In genomic region chr11:71580057-71581003, GRCh38 we compare ENCODE assay signal across 9 cellular contexts. TPM values are rescaled to one million over a fixed set of nuclear protein-coding genes. Genes with fewer than 3 reads are reported as not detected.
A peak's percentile ranks its signal among the peaks of the same experiment; 100 is the strongest.
DNase-seq lines count a peak whose midpoint lies in the region; ATAC-seq, FAIRE-seq and TF ChIP-seq lines count a peak whose summit lies in the region.
"Had no signal": no experiment of that assay in that cellular context is flagged by ENCODE, and none has a peak within 500 bp of the region (broad histone marks: within the 10 kb centered on the region; RNA-seq: fewer than 3 reads in every experiment).

No MANE protein-coding gene starts in this region.

- POLR2A ChIA-PET in H1 (lab: Charles Lee; ENCODE audit: partially characterized antibody), result no interaction called here

- ATAC-seq in GM21381 (IDR thresholded peaks at IDR 0.05; ENCODE audit: unreplicated experiment), result no peak

- H3K27me3 ChIP-seq in H1 (replicated peaks in 1 of 4; ENCODE audit: control insufficient read depth in 3 of 4, extremely low read depth in 1 of 4, insufficient read depth in 3 of 4, low read length in 3 of 4) (peaks cover 0 to 5% (median 1%) of the 10 kb centered on the region in 4 experiments; a peak in 2 of 7 replicates), mesenchymal stem cell (ENCODE audit: control insufficient read depth in 1 of 2, insufficient read depth in 1 of 2, low read length in 2 of 2) (peaks cover 20 to 52% of the 10 kb centered on the region in 2 experiments), tibial nerve (no peaks in the 10 kb centered on the region)

- H3K27me3 Mint-ChIP-seq in activated T-cell treated with anti-CD3 and anti-CD28 coated beads, Interleukin-2, amount 50 U/mL, for 24 hours, result peaks cover 38% of the 10 kb centered on the region

- H2BK12ac ChIP-seq in H1 (ENCODE audit: low read depth, low read length), result no peak overlapping the region
- H2BK12ac ChIP-seq in mesenchymal stem cell (ENCODE audit: low read length in 2 of 2), result no peak overlapping the region

- WGBS in H1 (ENCODE audit: extremely low coverage in 1 of 2, insufficient coverage in 1 of 2, insufficient read length in 1 of 2, insufficient replicate concordance in 2 of 2, low coverage in 1 of 2, low lambda C conversion rate in 2 of 2, missing lambda C conversion rate in 1 of 2), 2 experiments, result 44% methylated on average over 8 of the region's 8 CpGs; no CpG with 5 or more reads in 1 of the 2 experiments
- 11% methylated on average over 5 of the region's 8 CpGs for WGBS in mesenchymal stem cell
- 3 to 7% methylated on average over 8 of the region's 8 CpGs for WGBS in tibial nerve, 2 donors

- H3K4me1 ChIP-seq in H1 (replicated peaks in 1 of 4; ENCODE audit: control insufficient read depth in 3 of 4, insufficient read depth in 4 of 4, low read length in 3 of 4) (peaks cover 0 to 3% (median 3%) of the 10 kb centered on the region in 4 experiments; a peak in 4 of 7 replicates), mesenchymal stem cell (ENCODE audit: control insufficient read depth, insufficient read depth, low read depth, low read length) (no peaks in the 10 kb centered on the region), tibial nerve (peaks cover 0 to 4% (median 0%) of the 10 kb centered on the region in 4 donors)

- H3K56ac ChIP-seq in H1 (replicated peaks; ENCODE audit: insufficient read length, low read depth, low read length), result no peak overlapping the region

- H3K9me3 ChIP-seq in H1 (ENCODE audit: insufficient read depth in 2 of 2, low read depth in 1 of 2, low read length in 1 of 2), result no peaks in the 10 kb centered on the region
- H3K9me3 ChIP-seq in mesenchymal stem cell (ENCODE audit: control insufficient read depth, low read length), result no peaks in the 10 kb centered on the region
- no peaks in the 10 kb centered on the region for H3K9me3 ChIP-seq in tibial nerve

- no peaks in the 10 kb centered on the region for H3K36me3 Mint-ChIP-seq in activated T-cell treated with anti-CD3 and anti-CD28 coated beads, Interleukin-2, amount 50 U/mL, for 24 hours (ENCODE audit: low read depth)

- no peak overlapping the region for H4K5ac ChIP-seq in H1 (ENCODE audit: insufficient read length, low read depth, low read length)

- no peak overlapping the region for H3K4ac ChIP-seq in H1 (replicated peaks; ENCODE audit: insufficient read length, low read depth, low read length)
- no peak overlapping the region for H3K4ac ChIP-seq in mesenchymal stem cell (ENCODE audit: low read depth in 1 of 2, low read length in 2 of 2)

- FAIRE-seq in H1 (lab: Jason Lieb, UNC), result peak; percentile 45
- FAIRE-seq: colon had no signal

- H3K4me3 Mint-ChIP-seq in activated T-cell treated with anti-CD3 and anti-CD28 coated beads, Interleukin-2, amount 50 U/mL, for 24 hours, result no peak overlapping the region

- H3K18ac ChIP-seq in H1 (ENCODE audit: extremely low read depth, low read length) (no peak overlapping the region), mesenchymal stem cell (ENCODE audit: low read depth in 1 of 2, low read length in 2 of 2) (no peak overlapping the region)

- no peak for TF ChIP-seq POLR2A in H1 (IDR thresholded peaks at IDR 0.05; ENCODE audit: control extremely low read depth in 1 of 2, low read depth in 2 of 2, low read length in 2 of 2)
- TF ChIP-seq POLR2A in tibial nerve (IDR thresholded peaks at IDR 0.05), result no peak

- H3K23me2 ChIP-seq in H1 (ENCODE audit: low read depth, low read length), result peaks cover 5% of the 10 kb centered on the region; the same call in 1 of the 2 replicates

- no peaks in the 10 kb centered on the region for H3K9me3 Mint-ChIP-seq in activated T-cell treated with anti-CD3 and anti-CD28 coated beads, Interleukin-2, amount 50 U/mL, for 24 hours

- H4K8ac ChIP-seq in H1 (ENCODE audit: extremely low read depth, insufficient read depth, low read length) (no peak overlapping the region; the same call in 1 of the 2 replicates), mesenchymal stem cell (ENCODE audit: low read length) (no peak overlapping the region)

- H2BK120ac ChIP-seq in H1 (replicated peaks; ENCODE audit: low read depth, low read length), result no peak overlapping the region
- no peak overlapping the region for H2BK120ac ChIP-seq in mesenchymal stem cell (ENCODE audit: low read depth, low read length)

- H2AK5ac ChIP-seq in H1 (ENCODE audit: low read depth, low read length) (no peak overlapping the region), mesenchymal stem cell (ENCODE audit: low read length, severe bottlenecking) (no peak overlapping the region)

- H3K36me3 ChIP-seq in H1 (ENCODE audit: control insufficient read depth in 2 of 4, insufficient read depth in 4 of 4, low read length in 3 of 4) (no peaks in the 10 kb centered on the region), mesenchymal stem cell (ENCODE audit: control insufficient read depth in 1 of 2, insufficient read depth in 2 of 2, low read depth in 1 of 2, low read length in 2 of 2) (no peaks in the 10 kb centered on the region), tibial nerve (no peaks in the 10 kb centered on the region)

- H2BK20ac ChIP-seq in H1 (ENCODE audit: low read length), result no peak overlapping the region

- peak; percentile 37 for DNase-seq in activated T-cell treated with anti-CD3 and anti-CD28 coated beads, Interleukin-2, amount 50 U/mL, for 24 hours
- DNase-seq in activated T-cell treated with anti-CD3 and anti-CD28 coated beads for 4 hours (no peak), NCI-H1092 (lab: John Stamatoyannopoulos, UW) (peak; percentile 82), SKM-1 (lab: John Stamatoyannopoulos, UW; ENCODE audit: unreplicated experiment) (peak; percentile 7), H1 (ENCODE audit: low read depth in 1 of 2, low spot score in 2 of 2) (peak in 1 of 2 experiments; percentile 31), mesenchymal stem cell (peak; percentile 52), tibial nerve (ENCODE audit: low spot score in 2 of 2) (peak in 1 of 2 donors; percentile 47)

- H2BK15ac ChIP-seq in H1 (ENCODE audit: low read length) (0 out of 2 replicates have a peak overlapping the region, but pooled peaks have one; percentile 81), mesenchymal stem cell (ENCODE audit: low read depth, poor library complexity, severe bottlenecking) (no peak overlapping the region)

- peaks cover 0 to 5% of the 10 kb centered on the region in 2 experiments for H4K20me1 ChIP-seq in H1 (replicated peaks in 1 of 2; ENCODE audit: control insufficient read depth in 1 of 2, insufficient read depth in 2 of 2, low read length in 2 of 2)

- peaks cover 6% of the 10 kb centered on the region for H3K4me1 Mint-ChIP-seq in activated T-cell treated with anti-CD3 and anti-CD28 coated beads, Interleukin-2, amount 50 U/mL, for 24 hours (ENCODE audit: low read depth)

- no peak overlapping the region for H3K4me3 ChIP-seq in H1 (ENCODE audit: extremely low read depth in 1 of 4, insufficient read depth in 2 of 4, low read depth in 3 of 4, low read length in 4 of 4)
- no peak overlapping the region for H3K4me3 ChIP-seq in mesenchymal stem cell (ENCODE audit: insufficient read depth in 1 of 2, low read depth in 1 of 2, low read length in 2 of 2)
- H3K4me3 ChIP-seq in tibial nerve, result no peak overlapping the region

- H3K14ac ChIP-seq in H1 (ENCODE audit: insufficient read length) (no peak overlapping the region), mesenchymal stem cell (ENCODE audit: low read length in 2 of 2) (no peak overlapping the region)

- TF ChIP-seq EP300 in H1 (IDR thresholded peaks at IDR 0.05; ENCODE audit: borderline replicate concordance in 1 of 2, low read depth in 2 of 2, low read length in 2 of 2) (no peak), tibial nerve (IDR thresholded peaks at IDR 0.05) (no peak)

- no peak overlapping the region for H3K4me2 ChIP-seq in H1 (ENCODE audit: insufficient read depth in 1 of 2, low read depth in 2 of 2, low read length in 2 of 2)
- no peak overlapping the region for H3K4me2 ChIP-seq in mesenchymal stem cell (ENCODE audit: low read length, poor library complexity, severe bottlenecking)

- no peak overlapping the region for H3K9ac ChIP-seq in H1 (replicated peaks in 1 of 4; ENCODE audit: extremely low read depth in 1 of 4, low read depth in 3 of 4, low read length in 3 of 4)
- H3K9ac ChIP-seq in mesenchymal stem cell (ENCODE audit: low read length), result no peak overlapping the region

- peak; percentile 63 to 91 (median 65) for TF ChIP-seq CTCF in H1 (IDR thresholded peaks at IDR 0.05; ENCODE audit: control extremely low read depth in 1 of 3, insufficient read depth in 1 of 3, low read depth in 1 of 3, low read length in 3 of 3)
- TF ChIP-seq CTCF in tibial nerve (IDR thresholded peaks at IDR 0.05), result peak; percentile 30 to 76 (median 71)

- CTCF ChIA-PET in H1 (lab: Charles Lee; ENCODE audit: partially characterized antibody), result interaction anchor here (0.7 to 2.5 kb wide), 18 partner anchors 8 to 252 kb away, joined by 3 to 15 read pairs (median 4); partner anchors contain the start of genes DHCR7, KRTAP5-10, KRTAP5-9 and NADSYN1

- H4K91ac ChIP-seq in H1 (replicated peaks; ENCODE audit: insufficient read length, low read length) (no peak overlapping the region), mesenchymal stem cell (ENCODE audit: low read length) (no peak overlapping the region)

- TF ChIP-seq RAD21 in H1 (IDR thresholded peaks at IDR 0.05 in 1 of 2, conservative IDR thresholded peaks at IDR 0.05 in 1 of 2; ENCODE audit: low read depth in 2 of 2, low read length in 2 of 2), result peak; percentile 29 to 61; a peak in 2 of 4 replicates

- H3K27ac ChIP-seq in H1 (ENCODE audit: low read depth, low read length), result no peak overlapping the region
- no peak overlapping the region for H3K27ac ChIP-seq in mesenchymal stem cell (ENCODE audit: low read length, poor library complexity, severe bottlenecking)
- H3K27ac ChIP-seq in tibial nerve, result no peak overlapping the region

- no peak overlapping the region for H2AFZ ChIP-seq in H1 (ENCODE audit: low read length)
- no peak overlapping the region for H2AFZ ChIP-seq in mesenchymal stem cell (ENCODE audit: low read depth, low read length)

- H3K27ac Mint-ChIP-seq in activated T-cell treated with anti-CD3 and anti-CD28 coated beads, Interleukin-2, amount 50 U/mL, for 24 hours, result no peak overlapping the region

- H2BK5ac ChIP-seq in H1 (ENCODE audit: low read depth, low read length) (no peak overlapping the region), mesenchymal stem cell (ENCODE audit: low read depth, low read length, poor library complexity, severe bottlenecking) (no peak overlapping the region)

- H3K23ac ChIP-seq in H1 (ENCODE audit: insufficient read length) (no peak overlapping the region), mesenchymal stem cell (ENCODE audit: low read length in 2 of 2) (no peak overlapping the region)

- H3K79me1 ChIP-seq in H1 (ENCODE audit: low read depth, low read length) (no peaks in the 10 kb centered on the region), mesenchymal stem cell (replicated peaks; ENCODE audit: low read length, poor library complexity, severe bottlenecking) (no peaks in the 10 kb centered on the region)

- no peaks in the 10 kb centered on the region; a peak in 1 of 4 replicates for H3K79me2 ChIP-seq in H1 (ENCODE audit: control insufficient read depth in 1 of 2, insufficient read depth in 2 of 2, low read length in 2 of 2)

RNA-seq across cellular contexts. Expression of gene KRTAP5-11, which starts 2.3 kb away (rescaled TPM):
- not detected in 2 replicates for total RNA-seq in H1 (2021; fragmentation: NEBNext Ultra II Directional; extraction: Animal tissue kit (Norgen Biotek cat#: 25700))
- polyA plus RNA-seq in H1 (2011; rRNA removed), result not detected in 2 replicates
- polyA plus RNA-seq in H1 (2011; cell fraction: cytosol; rRNA removed), result not detected
- polyA plus RNA-seq in H1 (2011; cell fraction: nucleus; rRNA removed), result not detected
- 0.33 TPM in 1 of 4 replicates, not detected in the others for polyA plus RNA-seq in H1 (2012, experiment 1 of 2)
- not detected for polyA plus RNA-seq in H1 (2012, experiment 2 of 2)
- polyA plus RNA-seq in H1 (2013, experiment 1 of 2), result not detected
- polyA plus RNA-seq in H1 (2013, experiment 2 of 2), result not detected
- not detected in 2 replicates for polyA minus RNA-seq in H1 (2011; rRNA and poly(A)+ RNA removed)
- polyA minus RNA-seq in H1 (2011; cell fraction: cytosol; rRNA and poly(A)+ RNA removed), result not detected
- not detected for polyA minus RNA-seq in H1 (2011; cell fraction: nucleus; rRNA and poly(A)+ RNA removed)
- polyA plus RNA-seq in mesenchymal stem cell (2013, experiment 1 of 2), result not detected
- polyA plus RNA-seq in mesenchymal stem cell (2013, experiment 2 of 2), result 0.07 TPM
- total RNA-seq in tibial nerve, result not detected

RNA-seq across cellular contexts. Expression of gene KRTAP5-10, which starts 15.0 kb away (rescaled TPM):
- not detected in 2 replicates for total RNA-seq in H1 (2021; fragmentation: NEBNext Ultra II Directional; extraction: Animal tissue kit (Norgen Biotek cat#: 25700))
- 0.11 and 0.12 TPM in 2 replicates for polyA plus RNA-seq in H1 (2011; rRNA removed)
- 0.10 TPM for polyA plus RNA-seq in H1 (2011; cell fraction: cytosol; rRNA removed)
- polyA plus RNA-seq in H1 (2011; cell fraction: nucleus; rRNA removed), result 0.53 TPM
- polyA plus RNA-seq in H1 (2012, experiment 1 of 2), result not detected in 4 replicates
- not detected for polyA plus RNA-seq in H1 (2012, experiment 2 of 2)
- polyA plus RNA-seq in H1 (2013, experiment 1 of 2), result 0.04 TPM
- polyA plus RNA-seq in H1 (2013, experiment 2 of 2), result not detected
- 0.24 TPM in 1 of 2 replicates, not detected in the other for polyA minus RNA-seq in H1 (2011; rRNA and poly(A)+ RNA removed)
- not detected for polyA minus RNA-seq in H1 (2011; cell fraction: cytosol; rRNA and poly(A)+ RNA removed)
- not detected for polyA minus RNA-seq in H1 (2011; cell fraction: nucleus; rRNA and poly(A)+ RNA removed)
- polyA plus RNA-seq in mesenchymal stem cell (2013, experiment 1 of 2), result not detected
- polyA plus RNA-seq in mesenchymal stem cell (2013, experiment 2 of 2), result not detected
- not detected for total RNA-seq in tibial nerve

RNA-seq across cellular contexts. Expression of gene KRTAP5-9, which starts 32.1 kb away (rescaled TPM):
- total RNA-seq in H1 (2021; fragmentation: NEBNext Ultra II Directional; extraction: Animal tissue kit (Norgen Biotek cat#: 25700)), result not detected in 2 replicates
- polyA plus RNA-seq in H1 (2011; rRNA removed), result 0.11 TPM in 1 of 2 replicates, not detected in the other
- polyA plus RNA-seq in H1 (2011; cell fraction: cytosol; rRNA removed), result not detected
- polyA plus RNA-seq in H1 (2011; cell fraction: nucleus; rRNA removed), result 0.36 TPM
- polyA plus RNA-seq in H1 (2012, experiment 1 of 2), result not detected in 4 replicates
- polyA plus RNA-seq in H1 (2012, experiment 2 of 2), result not detected
- polyA plus RNA-seq in H1 (2013, experiment 1 of 2), result not detected
- not detected for polyA plus RNA-seq in H1 (2013, experiment 2 of 2)
- polyA minus RNA-seq in H1 (2011; rRNA and poly(A)+ RNA removed), result not detected in 2 replicates
- polyA minus RNA-seq in H1 (2011; cell fraction: cytosol; rRNA and poly(A)+ RNA removed), result not detected
- polyA minus RNA-seq in H1 (2011; cell fraction: nucleus; rRNA and poly(A)+ RNA removed), result not detected
- 0.04 TPM for polyA plus RNA-seq in mesenchymal stem cell (2013, experiment 1 of 2)
- 0.03 TPM for polyA plus RNA-seq in mesenchymal stem cell (2013, experiment 2 of 2)
- total RNA-seq in tibial nerve, result 1 to 10 TPM in 1 of 4 donors, under 1 TPM in 2, not detected in 1; 0.59 to 2.1 (median 0.60) TPM

RNA-seq across cellular contexts. Expression of gene KRTAP5-8, which starts 42.5 kb away (rescaled TPM):
- not detected in 2 replicates for total RNA-seq in H1 (2021; fragmentation: NEBNext Ultra II Directional; extraction: Animal tissue kit (Norgen Biotek cat#: 25700))
- polyA plus RNA-seq in H1 (2011; rRNA removed), result 0.06 TPM in 1 of 2 replicates, not detected in the other
- polyA plus RNA-seq in H1 (2011; cell fraction: cytosol; rRNA removed), result not detected
- polyA plus RNA-seq in H1 (2011; cell fraction: nucleus; rRNA removed), result 0.13 TPM
- polyA plus RNA-seq in H1 (2012, experiment 1 of 2), result not detected in 4 replicates
- not detected for polyA plus RNA-seq in H1 (2012, experiment 2 of 2)
- not detected for polyA plus RNA-seq in H1 (2013, experiment 1 of 2)
- not detected for polyA plus RNA-seq in H1 (2013, experiment 2 of 2)
- 0.29 TPM in 1 of 2 replicates, not detected in the other for polyA minus RNA-seq in H1 (2011; rRNA and poly(A)+ RNA removed)
- polyA minus RNA-seq in H1 (2011; cell fraction: cytosol; rRNA and poly(A)+ RNA removed), result not detected
- polyA minus RNA-seq in H1 (2011; cell fraction: nucleus; rRNA and poly(A)+ RNA removed), result not detected
- 0.03 TPM for polyA plus RNA-seq in mesenchymal stem cell (2013, experiment 1 of 2)
- not detected for polyA plus RNA-seq in mesenchymal stem cell (2013, experiment 2 of 2)
- total RNA-seq in tibial nerve, result 1 to 10 TPM in 1 of 4 donors, under 1 TPM in 1, not detected in 2; 0.63 to 2.8 TPM

RNA-seq across cellular contexts. Expression of gene KRTAP5-7, which starts 53.3 kb away (rescaled TPM):
- total RNA-seq in H1 (2021; fragmentation: NEBNext Ultra II Directional; extraction: Animal tissue kit (Norgen Biotek cat#: 25700)), result not detected in 2 replicates
- polyA plus RNA-seq in H1 (2011; rRNA removed), result not detected in 2 replicates
- polyA plus RNA-seq in H1 (2011; cell fraction: cytosol; rRNA removed), result not detected
- polyA plus RNA-seq in H1 (2011; cell fraction: nucleus; rRNA removed), result 0.16 TPM
- not detected in 4 replicates for polyA plus RNA-seq in H1 (2012, experiment 1 of 2)
- polyA plus RNA-seq in H1 (2012, experiment 2 of 2), result not detected
- polyA plus RNA-seq in H1 (2013, experiment 1 of 2), result not detected
- polyA plus RNA-seq in H1 (2013, experiment 2 of 2), result not detected
- 0.13 TPM in 1 of 2 replicates, not detected in the other for polyA minus RNA-seq in H1 (2011; rRNA and poly(A)+ RNA removed)
- polyA minus RNA-seq in H1 (2011; cell fraction: cytosol; rRNA and poly(A)+ RNA removed), result not detected
- polyA minus RNA-seq in H1 (2011; cell fraction: nucleus; rRNA and poly(A)+ RNA removed), result not detected
- polyA plus RNA-seq in mesenchymal stem cell (2013, experiment 1 of 2), result not detected
- polyA plus RNA-seq in mesenchymal stem cell (2013, experiment 2 of 2), result not detected
- 1 to 10 TPM in 1 of 4 donors, not detected in 3; 1.3 TPM for total RNA-seq in tibial nerve
